1 cellular context compared by ENCODE assay signal in genomic region chr2:237524631-237525030, GRCh38.
TF ChIP-seq lines count a peak whose summit lies in the region.

No MANE protein-coding gene starts in this region.

TF ChIP-seq in HepG2, 621 proteins besides CTCF, POLR2A, EP300 and RAD21 (continues in another document):
- TF ChIP-seq RBM22 (optimal IDR thresholded peaks at IDR 0.05; ENCODE audit: low read length), result no peak
- no peak for TF ChIP-seq ZBTB4 (CRISPR knock-in tag; IDR thresholded peaks at IDR 0.05; ENCODE audit: borderline replicate concordance)
- TF ChIP-seq ZNF318 (CRISPR knock-in tag; IDR thresholded peaks at IDR 0.05), result no peak
- TF ChIP-seq RARA (CRISPR knock-in tag; IDR thresholded peaks at IDR 0.05), result peak; percentile 87
- TF ChIP-seq HINFP (CRISPR knock-in tag; IDR thresholded peaks at IDR 0.05; ENCODE audit: low read depth), result no peak
- 0 out of 2 replicates have a peak, but pooled peaks have one; percentile 15 for TF ChIP-seq FOXP4 (CRISPR knock-in tag; IDR thresholded peaks at IDR 0.05)
- no peak for TF ChIP-seq MEF2D (CRISPR knock-in tag; IDR thresholded peaks at IDR 0.05)
- no peak; the same call in 1 of the 2 replicates for TF ChIP-seq ZZZ3 (CRISPR knock-in tag; IDR thresholded peaks at IDR 0.05; ENCODE audit: borderline replicate concordance)
- TF ChIP-seq BCLAF1 (IDR thresholded peaks at IDR 0.05), result no peak
- peak; percentile 40; the same call in 1 of the 2 replicates for TF ChIP-seq RXRB (CRISPR knock-in tag; IDR thresholded peaks at IDR 0.05; ENCODE audit: borderline replicate concordance)
- TF ChIP-seq JUND (CRISPR knock-in tag; IDR thresholded peaks at IDR 0.05), result no peak
- TF ChIP-seq ZMAT3 (CRISPR knock-in tag; conservative IDR thresholded peaks at IDR 0.05), result no peak
- TF ChIP-seq ETV6 (CRISPR knock-in tag; conservative IDR thresholded peaks at IDR 0.05), result no peak
- TF ChIP-seq GATAD2A (CRISPR knock-in tag; IDR thresholded peaks at IDR 0.05), result peak; percentile 19; the same call in 1 of the 2 replicates
- TF ChIP-seq GABPB1 (CRISPR knock-in tag; IDR thresholded peaks at IDR 0.05), result peak; percentile 35; the same call in 1 of the 2 replicates
- no peak for TF ChIP-seq ISL2 (CRISPR knock-in tag; IDR thresholded peaks at IDR 0.05)
- peak; percentile 84 for TF ChIP-seq ZFX (CRISPR knock-in tag; IDR thresholded peaks at IDR 0.05; ENCODE audit: low read depth)
- TF ChIP-seq SNAPC5 (CRISPR knock-in tag; IDR thresholded peaks at IDR 0.05; ENCODE audit: borderline replicate concordance), result no peak
- no peak for TF ChIP-seq PBX2 (CRISPR knock-in tag; IDR thresholded peaks at IDR 0.05)
- no peak for TF ChIP-seq SOX6 (IDR thresholded peaks at IDR 0.05)
- TF ChIP-seq SOX6 (CRISPR knock-in tag; IDR thresholded peaks at IDR 0.05), result peak; percentile 18; the same call in 1 of the 2 replicates
- TF ChIP-seq NR2C2 (CRISPR knock-in tag; IDR thresholded peaks at IDR 0.05; ENCODE audit: borderline replicate concordance), result peak; percentile 57
- TF ChIP-seq MYNN (CRISPR knock-in tag; IDR thresholded peaks at IDR 0.05; ENCODE audit: low read depth), result no peak
- no peak for TF ChIP-seq DZIP1 (CRISPR knock-in tag; IDR thresholded peaks at IDR 0.05)
- TF ChIP-seq IKZF5 (CRISPR knock-in tag; IDR thresholded peaks at IDR 0.05), result peak; percentile 37; the same call in 1 of the 2 replicates
- no peak for TF ChIP-seq RFXANK (CRISPR knock-in tag; IDR thresholded peaks at IDR 0.05)
- no peak for TF ChIP-seq ZNF850 (CRISPR knock-in tag; conservative IDR thresholded peaks at IDR 0.05)
- TF ChIP-seq ZNF747 (CRISPR knock-in tag; IDR thresholded peaks at IDR 0.05; ENCODE audit: borderline replicate concordance), result no peak
- 0 out of 2 replicates have a peak, but pooled peaks have one; percentile 18 for TF ChIP-seq SOX5 (CRISPR knock-in tag; IDR thresholded peaks at IDR 0.05; ENCODE audit: borderline replicate concordance)
- TF ChIP-seq SALL1 (CRISPR knock-in tag; IDR thresholded peaks at IDR 0.05), result peak; percentile 43; the same call in 1 of the 2 replicates
- no peak for TF ChIP-seq HMGA1 (CRISPR knock-in tag; conservative IDR thresholded peaks at IDR 0.05)
- TF ChIP-seq RARG (CRISPR knock-in tag; IDR thresholded peaks at IDR 0.05; ENCODE audit: low read depth), result no peak
- no peak for TF ChIP-seq NCOA5 (CRISPR knock-in tag; IDR thresholded peaks at IDR 0.05)
